ENCODE assay signal across 7 cellular contexts in the genomic region with DNA sequence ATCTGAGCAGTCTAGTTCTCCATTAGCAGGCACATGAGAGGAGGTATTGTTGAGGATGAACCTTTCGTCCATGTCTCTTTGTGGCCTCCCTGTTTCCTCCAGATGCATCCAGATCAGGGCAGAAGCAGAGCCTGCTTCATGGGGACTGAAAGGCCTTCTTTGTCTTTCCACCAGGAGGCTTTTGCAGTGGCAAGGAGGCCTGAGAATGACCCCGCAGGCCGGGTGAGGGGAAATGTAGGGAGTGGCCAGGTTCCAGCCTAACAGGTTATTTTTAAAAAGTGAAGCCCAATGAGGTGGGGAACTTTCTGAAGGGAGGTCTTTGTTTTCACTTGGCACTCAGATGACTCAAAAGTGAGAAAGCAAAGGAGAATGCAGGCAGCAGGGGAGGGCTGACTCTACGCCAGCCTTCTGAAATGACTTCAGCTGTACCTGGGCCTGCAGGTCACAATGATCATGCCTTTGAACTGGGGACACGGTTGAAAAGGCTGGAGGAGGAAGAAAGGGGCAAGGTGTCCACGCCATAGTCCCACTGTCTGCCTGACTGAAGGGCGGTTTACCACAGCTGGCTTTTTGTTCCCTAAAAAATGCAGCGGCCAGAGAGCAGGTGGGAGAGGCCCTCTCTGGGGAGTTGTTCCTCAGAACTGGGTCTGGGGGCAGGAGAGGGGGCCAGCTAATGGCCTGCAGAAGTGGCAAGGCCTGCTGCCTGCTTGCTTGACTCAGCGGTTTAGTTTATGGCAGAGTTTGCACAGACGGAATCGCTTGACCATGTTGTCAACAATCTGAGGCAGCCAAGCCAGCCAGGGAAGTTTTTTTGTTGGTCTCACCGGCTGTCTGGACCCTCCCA. TPM values are rescaled to one million over a fixed set of nuclear protein-coding genes. Genes with fewer than 3 reads are reported as not detected.
DNase-seq lines count a peak whose midpoint lies in the region; ATAC-seq, FAIRE-seq and TF ChIP-seq lines count a peak whose summit lies in the region.

No MANE protein-coding gene starts in this region.

- no peaks in the 10 kb centered on the region for H3K36me3 Mint-ChIP-seq in activated T-helper 17 cell treated with anti-CD3 and anti-CD28 coated beads, Interleukin-2, amount 50 U/mL, for 72 hours (ENCODE audit: low read depth)
- peaks cover 0 to 6% (median 0%) of the 10 kb centered on the region in 3 donors for H3K36me3 Mint-ChIP-seq in immature natural killer cell
- H3K36me3 Mint-ChIP-seq in stimulated activated naive CD8-positive, alpha-beta T cell treated with anti-CD3 and anti-CD28 coated beads, Interleukin-15, Interleukin-2, amounts not matched to agents 100 ng/mL and 50 ng/mL, for 24 hours (ENCODE audit: low read depth): peaks cover 5% of the 10 kb centered on the region

- H3K4me1 Mint-ChIP-seq in activated T-helper 17 cell treated with anti-CD3 and anti-CD28 coated beads, Interleukin-2, amount 50 U/mL, for 72 hours: peaks cover 62% of the 10 kb centered on the region
- H3K4me1 Mint-ChIP-seq in immature natural killer cell: peaks cover 44 to 59% of the 10 kb centered on the region in 2 donors
- peaks cover 94% of the 10 kb centered on the region for H3K4me1 Mint-ChIP-seq in stimulated activated naive CD8-positive, alpha-beta T cell treated with anti-CD3 and anti-CD28 coated beads, Interleukin-15, Interleukin-2, amounts not matched to agents 100 ng/mL and 50 ng/mL, for 24 hours (ENCODE audit: low read depth)

- TF ChIP-seq CTCF in GM13976 (IDR thresholded peaks at IDR 0.05; ENCODE audit: borderline replicate concordance, control extremely low read depth, extremely low read depth, insufficient read depth, missing control alignments): no peak

- H3K4me3 Mint-ChIP-seq in activated T-helper 17 cell treated with anti-CD3 and anti-CD28 coated beads, Interleukin-2, amount 50 U/mL, for 72 hours: peak overlapping the region; percentile 72
- peak overlapping the region in 2 of 5 donors; percentile 9 to 36 for H3K4me3 Mint-ChIP-seq in immature natural killer cell
- H3K4me3 Mint-ChIP-seq in stimulated activated naive CD8-positive, alpha-beta T cell treated with anti-CD3 and anti-CD28 coated beads, Interleukin-15, Interleukin-2, amounts not matched to agents 100 ng/mL and 50 ng/mL, for 24 hours: peak overlapping the region; percentile 43

- no peak for FAIRE-seq in HTR-8/SVneo (lab: Jason Lieb, UNC)

- DNase-seq in GM13976 (ENCODE audit: low spot score): peak; percentile 74
- DNase-seq in HTR-8/SVneo (ENCODE audit: insufficient read length, low spot score): peak; percentile 35
- no peak for DNase-seq in immature natural killer cell
- DNase-seq in effector CD4-positive, alpha-beta T cell: no peak

- no peaks in the 10 kb centered on the region for H3K9me3 Mint-ChIP-seq in activated T-helper 17 cell treated with anti-CD3 and anti-CD28 coated beads, Interleukin-2, amount 50 U/mL, for 72 hours
- no peaks in the 10 kb centered on the region for H3K9me3 Mint-ChIP-seq in immature natural killer cell
- H3K9me3 Mint-ChIP-seq in stimulated activated naive CD8-positive, alpha-beta T cell treated with anti-CD3 and anti-CD28 coated beads, Interleukin-15, Interleukin-2, amounts not matched to agents 100 ng/mL and 50 ng/mL, for 24 hours: no peaks in the 10 kb centered on the region

- H3K27me3 Mint-ChIP-seq in activated T-helper 17 cell treated with anti-CD3 and anti-CD28 coated beads, Interleukin-2, amount 50 U/mL, for 72 hours: no peaks in the 10 kb centered on the region
- peaks cover 0 to 2% (median 0%) of the 10 kb centered on the region in 3 donors for H3K27me3 Mint-ChIP-seq in immature natural killer cell (ENCODE audit: low read depth in 3 of 3)
- no peaks in the 10 kb centered on the region for H3K27me3 Mint-ChIP-seq in stimulated activated naive CD8-positive, alpha-beta T cell treated with anti-CD3 and anti-CD28 coated beads, Interleukin-15, Interleukin-2, amounts not matched to agents 100 ng/mL and 50 ng/mL, for 24 hours

- ATAC-seq in GM21529 (IDR thresholded peaks at IDR 0.05; ENCODE audit: unreplicated experiment): peak; percentile 80
- peak; percentile 85 for ATAC-seq in activated T-helper 17 cell treated with anti-CD3 and anti-CD28 coated beads, Interleukin-2, amount 50 U/mL, for 72 hours (replicated peaks)

- in situ Hi-C loops in GM13976 (cut with MboI; ENCODE audit: low sequenced_read_pairs, unreplicated experiment): no loop called here

- H3K27ac Mint-ChIP-seq in activated T-helper 17 cell treated with anti-CD3 and anti-CD28 coated beads, Interleukin-2, amount 50 U/mL, for 72 hours: peak overlapping the region; percentile 85
- peak overlapping the region; percentile 43 to 81 (median 66) for H3K27ac Mint-ChIP-seq in immature natural killer cell
- H3K27ac Mint-ChIP-seq in stimulated activated naive CD8-positive, alpha-beta T cell treated with anti-CD3 and anti-CD28 coated beads, Interleukin-15, Interleukin-2, amounts not matched to agents 100 ng/mL and 50 ng/mL, for 24 hours: peak overlapping the region; percentile 86

RNA-seq across cellular contexts. Expression of a gene that starts 28.7 kb away (rescaled TPM):
- 10 to 100 TPM; 26.9 to 51.1 TPM for total RNA-seq in activated T-helper 17 cell treated with anti-CD3 and anti-CD28 coated beads, Interleukin-2, amount 50 U/mL, for 72 hours
- 10 to 100 TPM; 16.8 to 29.8 (median 28.2) TPM for polyA plus RNA-seq in immature natural killer cell

Comparison
In these comparisons a context has a peak if more than half of its experiments do, and no peak if none do; other contexts are left out.
1. DNase-seq: peak in GM13976 (single experiment) and HTR-8/SVneo (single experiment); none in immature natural killer cell (0 of 3) and effector CD4-positive, alpha-beta T cell (single experiment).
2. Peak in every context shown above with its lines, with median percentiles within 50 percentile points of each other: H3K27ac Mint-ChIP-seq.